In the genomic region with DNA sequence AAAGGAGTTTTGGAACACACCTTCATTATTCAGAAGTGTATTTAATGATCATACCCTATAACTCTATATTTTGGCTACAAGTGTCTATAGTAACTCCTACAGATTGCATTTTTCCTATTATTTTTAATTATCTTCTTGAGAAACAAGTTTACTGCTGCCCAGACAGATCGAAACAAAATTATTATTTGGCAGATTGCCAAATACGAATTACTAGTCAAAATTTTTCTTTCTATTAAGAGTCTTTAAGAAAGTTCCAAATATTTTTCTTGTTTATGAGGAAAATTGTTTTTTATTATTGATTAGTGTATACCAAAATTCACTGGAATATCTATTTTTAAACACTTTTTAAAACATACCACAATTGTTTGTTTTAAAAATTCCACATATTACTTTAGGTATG, we compare ENCODE assay signal across 22 cellular contexts.
DNase-seq lines count a peak whose midpoint lies in the region; ATAC-seq, FAIRE-seq and TF ChIP-seq lines count a peak whose summit lies in the region.
"Had no signal": no experiment of that assay in that cellular context is flagged by ENCODE, and none has a peak within 500 bp of the region (broad histone marks: within the 10 kb centered on the region; RNA-seq: fewer than 3 reads in every experiment).

No MANE protein-coding gene starts in this region.

- CTCF ChIA-PET in HepG2 (lab: Yijun Ruan, JAX; ENCODE audit: low intra/inter-chr PET ratio, low total read pairs) (no interaction called here), K562 (lab: Yijun Ruan, JAX; ENCODE audit: low intra/inter-chr PET ratio) (no interaction called here)

- H3K4me2 ChIP-seq in HepG2 (ENCODE audit: low read depth, low read length): no peak overlapping the region
- no peak overlapping the region for H3K4me2 ChIP-seq in K562 (ENCODE audit: insufficient read depth, low read length)
- H3K4me2 ChIP-seq: A549; BLaER1 treated with 17β-estradiol and CSF1 and Interleukin-3, amounts not matched to agents 10 nM and 100 nM had no signal

- no TSS peak for BruUV-seq in HepG2 (replicated peaks; lab: Mats Ljungman, UMichigan)
- BruUV-seq in K562 (replicated peaks; lab: Mats Ljungman, UMichigan): no TSS peak

- DNase-seq in HepG2 (ENCODE audit: low spot score) (no peak), right lobe of liver (no peak), K562 (ENCODE audit: extremely low read depth in 1 of 4, low spot score in 3 of 4) (no peak), NCI-H2029 treated with DMSO at 0.1 percent for 48 hours (lab: John Stamatoyannopoulos, UW) (no peak), left ventricle myocardium inferior (no peak), NK-92 (lab: John Stamatoyannopoulos, UW; ENCODE audit: unreplicated experiment) (no peak)
- DNase-seq: 8988T; AML-193; Caco-2; Calu3; CD4-positive, alpha-beta T cell; CD8-positive, alpha-beta T cell; DMS79 treated with DMSO at 0.1 percent for 48 hours; GDM1 had no signal

- ATAC-seq in HepG2 (no peak), right lobe of liver (no peak), K562 (no peak)
- ATAC-seq: A549; CD8-positive, alpha-beta T cell; GM12878 had no signal

- no peaks in the 10 kb centered on the region for H3K36me3 ChIP-seq in HepG2 (replicated peaks in 1 of 2; ENCODE audit: control insufficient read depth in 1 of 2, insufficient read depth in 2 of 2, low read length in 2 of 2)
- no peaks in the 10 kb centered on the region for H3K36me3 ChIP-seq in right lobe of liver
- no peaks in the 10 kb centered on the region for H3K36me3 ChIP-seq in K562 (ENCODE audit: control insufficient read depth, insufficient read depth, low read length)
- no peaks in the 10 kb centered on the region for H3K36me3 ChIP-seq in left ventricle myocardium inferior
- H3K36me3 ChIP-seq: BLaER1 treated with 17β-estradiol and CSF1 and Interleukin-3, amounts not matched to agents 10 nM and 100 nM had no signal

- intact Hi-C loops in HepG2 (cut with micrococcal nuclease; ENCODE audit: unreplicated experiment) (no loop called here), right lobe of liver (cut with DNase I) (no loop called here), K562 (cut with micrococcal nuclease) (no loop called here), left ventricle myocardium inferior (cut with micrococcal nuclease) (loop anchor here (10.0 kb wide), 1 partner anchor 158 kb away; no protein-coding TSS in a partner anchor)

- TF ChIP-seq POLR2A in HepG2 (IDR thresholded peaks at IDR 0.05; ENCODE audit: insufficient read depth in 1 of 2, low read depth in 2 of 2, low read length in 2 of 2): no peak
- TF ChIP-seq POLR2A in right lobe of liver (IDR thresholded peaks at IDR 0.05): no peak
- TF ChIP-seq POLR2A in K562 (conservative IDR thresholded peaks at IDR 0.05): no peak

- no peak overlapping the region for H3K27ac ChIP-seq in HepG2 (ENCODE audit: extremely low read length, insufficient read depth, low read length)
- H3K27ac ChIP-seq in right lobe of liver: no peak overlapping the region
- H3K27ac ChIP-seq in K562 (ENCODE audit: extremely low read depth, low read depth, low read length): no peak overlapping the region
- H3K27ac ChIP-seq in left ventricle myocardium inferior (replicated peaks): no peak overlapping the region
- H3K27ac ChIP-seq: A549; BLaER1 treated with 17β-estradiol and CSF1 and Interleukin-3, amounts not matched to agents 10 nM and 100 nM; C4-2B had no signal

- TF ChIP-seq EP300 in HepG2 (IDR thresholded peaks at IDR 0.05; ENCODE audit: low read depth in 2 of 2, low read length in 2 of 2) (no peak), HepG2 (CRISPR knock-in tag; IDR thresholded peaks at IDR 0.05; ENCODE audit: borderline replicate concordance) (no peak), K562 (IDR thresholded peaks at IDR 0.05; ENCODE audit: low read length) (no peak)

- H3K79me2 ChIP-seq in HepG2 (ENCODE audit: insufficient read depth, low read length) (no peaks in the 10 kb centered on the region), K562 (ENCODE audit: control insufficient read depth, insufficient read depth, low read length) (no peaks in the 10 kb centered on the region)

- no peak for FAIRE-seq in HepG2 (lab: Jason Lieb, UNC)
- peak; percentile 37 for FAIRE-seq in G401.6 (lab: Jason Lieb, UNC)
- FAIRE-seq in K562 (lab: Jason Lieb, UNC): no peak
- FAIRE-seq: A549, D721Med, GM12878, GM12892, GM18507 had no signal

- H3K9me1 ChIP-seq in K562 (ENCODE audit: control insufficient read depth, insufficient read depth, low read length): no peaks in the 10 kb centered on the region

- in situ Hi-C loops in HepG2 (cut with HindIII; ENCODE audit: extremely low pct_ligation_motif_present, low pct_unique_long_range_greater_than_20kb): loop anchor here (10.0 kb wide), 1 partner anchor 1168 kb away; no protein-coding TSS in a partner anchor
- in situ Hi-C loops in K562 (cut with MboI): no loop called here

- TF ChIP-seq RAD21 in HepG2 (CRISPR knock-in tag; IDR thresholded peaks at IDR 0.05) (no peak), K562 (CRISPR knock-in tag; conservative IDR thresholded peaks at IDR 0.05 in 1 of 2, IDR thresholded peaks at IDR 0.05 in 1 of 2) (no peak)

- H3K4me3 ChIP-seq in HepG2 (replicated peaks in 1 of 3; ENCODE audit: insufficient read depth in 1 of 3, low read depth in 2 of 3, low read length in 3 of 3): no peak overlapping the region
- H3K4me3 ChIP-seq in right lobe of liver: no peak overlapping the region
- no peak overlapping the region for H3K4me3 ChIP-seq in K562
- no peak overlapping the region for H3K4me3 ChIP-seq in left ventricle myocardium inferior
- H3K4me3 ChIP-seq: A549; BLaER1 treated with 17β-estradiol and CSF1 and Interleukin-3, amounts not matched to agents 10 nM and 100 nM; GM12878 had no signal

- WGBS in HepG2 (ENCODE audit: low lambda C conversion rate): 3% methylated on average over 2 of the region's 2 CpGs
- 46% methylated on average over 2 of the region's 2 CpGs for WGBS in right lobe of liver (ENCODE audit: insufficient coverage, low coverage, low lambda C conversion rate, missing lambda C conversion rate)
- WGBS in K562 (ENCODE audit: insufficient coverage, low coverage, missing lambda C conversion rate): 0% methylated on average over 2 of the region's 2 CpGs

- POLR2A ChIA-PET in HepG2 (lab: Yijun Ruan, JAX): no interaction called here
- POLR2A ChIA-PET in K562 (lab: Yijun Ruan, JAX): no interaction called here

- H3K9ac ChIP-seq in HepG2 (ENCODE audit: insufficient read depth, low read depth, low read length) (no peak overlapping the region), K562 (ENCODE audit: insufficient read depth in 1 of 2, low read depth in 2 of 2, low read length in 2 of 2) (no peak overlapping the region)
- H3K9ac ChIP-seq: BLaER1 treated with 17β-estradiol and CSF1 and Interleukin-3, amounts not matched to agents 10 nM and 100 nM had no signal

- no peak overlapping the region for H2AFZ ChIP-seq in HepG2 (ENCODE audit: low read length)
- no peak overlapping the region for H2AFZ ChIP-seq in K562 (ENCODE audit: low read depth, low read length)

- TF ChIP-seq CTCF in HepG2 (CRISPR knock-in tag; IDR thresholded peaks at IDR 0.05) (no peak), right lobe of liver (IDR thresholded peaks at IDR 0.05) (no peak), K562 (IDR thresholded peaks at IDR 0.05 in 2 of 3, conservative IDR thresholded peaks at IDR 0.05 in 1 of 3; ENCODE audit: insufficient read depth in 2 of 3, low read depth in 1 of 3, low read length in 3 of 3) (no peak), left ventricle myocardium inferior (IDR thresholded peaks at IDR 0.05; ENCODE audit: borderline replicate concordance) (no peak)

- H4K20me1 ChIP-seq in HepG2 (ENCODE audit: insufficient read depth, low read length): no peaks in the 10 kb centered on the region
- H4K20me1 ChIP-seq in K562 (replicated peaks; ENCODE audit: control insufficient read depth, insufficient read depth, low read length): no peaks in the 10 kb centered on the region
- H4K20me1 ChIP-seq: BLaER1 treated with 17β-estradiol and CSF1 and Interleukin-3, amounts not matched to agents 10 nM and 100 nM had no signal

- no peaks in the 10 kb centered on the region for H3K4me1 ChIP-seq in HepG2 (ENCODE audit: insufficient read depth, low read length)
- no peaks in the 10 kb centered on the region for H3K4me1 ChIP-seq in right lobe of liver
- no peaks in the 10 kb centered on the region for H3K4me1 ChIP-seq in K562 (replicated peaks in 1 of 2; ENCODE audit: control insufficient read depth in 2 of 2, insufficient read depth in 2 of 2, low read length in 2 of 2)
- no peaks in the 10 kb centered on the region for H3K4me1 ChIP-seq in left ventricle myocardium inferior
- H3K4me1 ChIP-seq: A549; BLaER1 treated with 17β-estradiol and CSF1 and Interleukin-3, amounts not matched to agents 10 nM and 100 nM; Caco-2 had no signal

- H3K27me3 ChIP-seq in HepG2 (ENCODE audit: control insufficient read depth in 1 of 2, insufficient read depth in 2 of 2, low read length in 2 of 2): no peaks in the 10 kb centered on the region
- no peaks in the 10 kb centered on the region for H3K27me3 ChIP-seq in right lobe of liver
- H3K27me3 ChIP-seq in K562 (ENCODE audit: control insufficient read depth in 2 of 2, insufficient read depth in 2 of 2, low read length in 2 of 2): no peaks in the 10 kb centered on the region
- H3K27me3 ChIP-seq in left ventricle myocardium inferior (ENCODE audit: low read depth): no peaks in the 10 kb centered on the region
- H3K27me3 ChIP-seq: BLaER1 treated with 17β-estradiol and CSF1 and Interleukin-3, amounts not matched to agents 10 nM and 100 nM had no signal

- H3K9me3 ChIP-seq in HepG2 (ENCODE audit: low read length): peaks cover 31% of the 10 kb centered on the region
- H3K9me3 ChIP-seq in right lobe of liver: no peaks in the 10 kb centered on the region
- H3K9me3 ChIP-seq in K562 (replicated peaks; ENCODE audit: control insufficient read depth, insufficient read depth, low read depth, low read length): no peaks in the 10 kb centered on the region
- H3K9me3 ChIP-seq in left ventricle myocardium inferior (replicated peaks): peaks cover 6% of the 10 kb centered on the region
- H3K9me3 ChIP-seq: A549 had no signal

TF ChIP-seq in HepG2, 621 proteins besides CTCF, POLR2A, EP300 and RAD21 (continues in another document):
- TF ChIP-seq ZBTB21 (CRISPR knock-in tag; IDR thresholded peaks at IDR 0.05) (no peak), RFX1 (IDR thresholded peaks at IDR 0.05) (no peak)

TF ChIP-seq in K562, 482 proteins besides CTCF, POLR2A, EP300 and RAD21:
- TF ChIP-seq, protein P1, sequence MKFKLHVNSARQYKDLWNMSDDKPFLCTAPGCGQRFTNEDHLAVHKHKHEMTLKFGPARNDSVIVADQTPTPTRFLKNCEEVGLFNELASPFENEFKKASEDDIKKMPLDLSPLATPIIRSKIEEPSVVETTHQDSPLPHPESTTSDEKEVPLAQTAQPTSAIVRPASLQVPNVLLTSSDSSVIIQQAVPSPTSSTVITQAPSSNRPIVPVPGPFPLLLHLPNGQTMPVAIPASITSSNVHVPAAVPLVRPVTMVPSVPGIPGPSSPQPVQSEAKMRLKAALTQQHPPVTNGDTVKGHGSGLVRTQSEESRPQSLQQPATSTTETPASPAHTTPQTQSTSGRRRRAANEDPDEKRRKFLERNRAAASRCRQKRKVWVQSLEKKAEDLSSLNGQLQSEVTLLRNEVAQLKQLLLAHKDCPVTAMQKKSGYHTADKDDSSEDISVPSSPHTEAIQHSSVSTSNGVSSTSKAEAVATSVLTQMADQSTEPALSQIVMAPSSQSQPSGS (CRISPR knock-in tag; IDR thresholded peaks at IDR 0.05): no peak
- no peak for TF ChIP-seq ZKSCAN8 (CRISPR knock-in tag; IDR thresholded peaks at IDR 0.05)
- peak; percentile 99 for TF ChIP-seq NFIX (CRISPR knock-in tag; IDR thresholded peaks at IDR 0.05; ENCODE audit: low read depth)
- peak; percentile 95 for TF ChIP-seq NFIC (IDR thresholded peaks at IDR 0.05)
